Comparison of ENCODE assay signal across 10 cellular contexts in genomic region chr14:96364911-96365310, GRCh38. TPM values are rescaled to one million over a fixed set of nuclear protein-coding genes. Genes with fewer than 3 reads are reported as not detected.
A peak's percentile ranks its signal among the peaks of the same experiment; 100 is the strongest.
DNase-seq lines count a peak whose midpoint lies in the region; ATAC-seq and TF ChIP-seq lines count a peak whose summit lies in the region.
"Had no signal": no experiment of that assay in that cellular context is flagged by ENCODE, and none has a peak within 500 bp of the region (broad histone marks: within the 10 kb centered on the region; RNA-seq: fewer than 3 reads in every experiment).

No MANE protein-coding gene starts in this region.

- no peaks in the 10 kb centered on the region for H3K9me2 ChIP-seq in GM23248 (ENCODE audit: insufficient read depth)

- peak overlapping the region; percentile 96; the same call in 1 of the 2 replicates for H3K9ac ChIP-seq in GM23248

- peaks cover 13% of the 10 kb centered on the region for H3K4me1 ChIP-seq in GM23248 (ENCODE audit: insufficient read depth)

- peaks cover 10% of the 10 kb centered on the region; the same call in 1 of the 2 replicates for H4K20me1 ChIP-seq in GM23248 (ENCODE audit: insufficient read depth)

- no peak overlapping the region for H3K4me2 ChIP-seq in GM23248 (ENCODE audit: unreplicated experiment)

- WGBS in GM23248 (ENCODE audit: low coverage in 1 of 2, low lambda C conversion rate in 2 of 2, missing lambda C conversion rate in 2 of 2), 2 experiments, result 98 to 99% methylated on average over 3 of the region's 3 CpGs

- no peak overlapping the region for H2AFZ ChIP-seq in GM23248

- in situ Hi-C loops in GM23248 (cut with MboI), result no loop called here

- H3K4me1 Mint-ChIP-seq in endothelial cell (ENCODE audit: unreplicated experiment) (peaks cover 35% of the 10 kb centered on the region), osteocyte (ENCODE audit: unreplicated experiment) (peaks cover 37% of the 10 kb centered on the region)

- no peaks in the 10 kb centered on the region for H3K9me3 Mint-ChIP-seq in endothelial cell (ENCODE audit: unreplicated experiment)
- peaks cover 7% of the 10 kb centered on the region for H3K9me3 Mint-ChIP-seq in osteocyte (ENCODE audit: unreplicated experiment)

- H3K36me3 Mint-ChIP-seq in endothelial cell (ENCODE audit: low read depth, unreplicated experiment) (peaks cover 8% of the 10 kb centered on the region), osteocyte (ENCODE audit: unreplicated experiment) (peaks cover 7% of the 10 kb centered on the region)

- no peaks in the 10 kb centered on the region for H3K36me3 ChIP-seq in GM23248 (ENCODE audit: low read depth)

- DNase-seq in GM23248, result no peak
- peak; percentile 74 for DNase-seq in OCI-M1 (lab: John Stamatoyannopoulos, UW)
- DNase-seq in endothelial cell (ENCODE audit: low spot score), result no peak
- DNase-seq in osteocyte (ENCODE audit: extremely low spot score, unreplicated experiment), result no peak
- no peak for DNase-seq in GM20000 (ENCODE audit: low spot score)
- DNase-seq in stimulated activated CD4-positive, alpha-beta T cell treated with anti-CD3 and anti-CD28 coated beads, Interleukin-4, amount 100 ng/mL, for 4 hours, result no peak
- DNase-seq: activated effector memory CD4-positive, alpha-beta T cell treated with anti-CD3 and anti-CD28 coated beads, Interleukin-2, amount 50 U/mL, for 16 hours; NCI-H1417 treated with DMSO at 0.1 percent for 48 hours; RPMI8226 had no signal

- H3K27ac Mint-ChIP-seq in endothelial cell (ENCODE audit: unreplicated experiment) (no peak overlapping the region), osteocyte (ENCODE audit: unreplicated experiment) (no peak overlapping the region)

- no peaks in the 10 kb centered on the region for H3K27me3 ChIP-seq in GM23248 (replicated peaks; ENCODE audit: insufficient read depth)

- peaks cover 4% of the 10 kb centered on the region for H3K27me3 Mint-ChIP-seq in endothelial cell (ENCODE audit: unreplicated experiment)
- H3K27me3 Mint-ChIP-seq in osteocyte (ENCODE audit: unreplicated experiment), result no peaks in the 10 kb centered on the region

- TF ChIP-seq CTCF in endothelial cell (IDR thresholded peaks at IDR 0.05; ENCODE audit: unreplicated experiment), result no peak
- TF ChIP-seq CTCF in osteocyte (IDR thresholded peaks at IDR 0.05), result no peak
- TF ChIP-seq CTCF in GM20000 (IDR thresholded peaks at IDR 0.05; ENCODE audit: extremely low read depth, missing control alignments), result no peak

- H3K79me2 ChIP-seq in GM23248 (ENCODE audit: insufficient read depth), result peaks cover 90% of the 10 kb centered on the region

- peak overlapping the region; percentile 94 for H3K4me3 Mint-ChIP-seq in endothelial cell (ENCODE audit: unreplicated experiment)
- H3K4me3 Mint-ChIP-seq in osteocyte (ENCODE audit: unreplicated experiment), result peak overlapping the region; percentile 83

- no peak for ATAC-seq in HG02571 (IDR thresholded peaks at IDR 0.05; ENCODE audit: unreplicated experiment)

- H3F3A ChIP-seq in GM23248 (ENCODE audit: insufficient read depth), result no peaks in the 10 kb centered on the region

- H3K9me3 ChIP-seq in GM23248 (ENCODE audit: low read depth), result no peaks in the 10 kb centered on the region

- no peak overlapping the region for H3K27ac ChIP-seq in GM23248

- H3K4me3 ChIP-seq in GM23248, result peak overlapping the region; percentile 99; the same call in 1 of the 2 replicates

RNA-seq across cellular contexts. Expression of gene GSKIP, which starts 1.6 kb away (rescaled TPM):
- total RNA-seq in GM23248 (2014; rRNA removed; shearing (Covaris generic)), result 46.5 and 47.3 TPM in 2 replicates
- 35.4 and 37.3 TPM in 2 replicates for polyA plus RNA-seq in GM23248 (2016; fragmentation: Nextera tagmentation; extraction: Ambion mirVana)
- 27.6 TPM for total RNA-seq in endothelial cell (ENCODE audit: unreplicated experiment)
- total RNA-seq in osteocyte, result 15.6 and 18.2 TPM in 2 replicates

RNA-seq across cellular contexts. Expression of gene ATG2B, which starts 1.8 kb away (rescaled TPM):
- 10.0 and 10.7 TPM in 2 replicates for total RNA-seq in GM23248 (2014; rRNA removed; shearing (Covaris generic))
- polyA plus RNA-seq in GM23248 (2016; fragmentation: Nextera tagmentation; extraction: Ambion mirVana), result 2.5 and 2.9 TPM in 2 replicates
- 14.1 TPM for total RNA-seq in endothelial cell (ENCODE audit: unreplicated experiment)
- 26.9 and 27.8 TPM in 2 replicates for total RNA-seq in osteocyte

RNA-seq across cellular contexts. Expression of gene AK7, which starts 27.0 kb away (rescaled TPM):
- not detected in 2 replicates for total RNA-seq in GM23248 (2014; rRNA removed; shearing (Covaris generic))
- 0.28 and 0.45 TPM in 2 replicates for polyA plus RNA-seq in GM23248 (2016; fragmentation: Nextera tagmentation; extraction: Ambion mirVana)
- total RNA-seq in endothelial cell (ENCODE audit: unreplicated experiment) (4.5 TPM), osteocyte (not detected in 2 replicates)
